ENCODE assay signal across 12 cellular contexts in the genomic region with DNA sequence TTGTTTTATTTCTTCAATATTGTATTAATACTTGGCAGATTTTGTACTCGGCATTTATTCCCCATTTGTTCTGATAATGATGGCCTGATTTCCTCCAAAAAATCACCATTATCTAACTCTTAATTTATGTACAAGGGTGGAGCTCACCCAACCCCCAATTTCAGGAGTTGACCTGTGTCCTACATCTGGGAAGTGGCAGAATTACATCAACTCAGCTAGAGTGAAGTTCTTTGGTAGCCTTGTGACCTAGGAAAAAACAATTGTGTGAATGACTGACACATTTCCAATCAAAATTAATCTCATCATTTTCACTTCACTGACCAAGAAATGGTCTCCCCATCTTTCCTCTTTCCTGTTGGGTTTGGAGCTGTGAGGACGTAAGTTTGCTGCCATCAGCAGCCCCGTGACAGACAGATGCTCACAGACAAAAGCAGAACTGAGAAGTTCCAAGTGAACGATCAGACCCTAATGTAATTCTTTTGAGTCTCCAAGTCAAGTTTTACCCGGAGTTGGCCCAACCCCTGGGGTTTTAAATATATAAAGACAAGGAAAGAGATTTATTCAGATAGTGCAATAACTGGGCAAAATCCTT. TPM values are rescaled to one million over a fixed set of nuclear protein-coding genes. Genes with fewer than 3 reads are reported as not detected.
A peak's percentile ranks its signal among the peaks of the same experiment; 100 is the strongest.
DNase-seq lines count a peak whose midpoint lies in the region; ATAC-seq and TF ChIP-seq lines count a peak whose summit lies in the region.
"Had no signal": no experiment of that assay in that cellular context is flagged by ENCODE, and none has a peak within 500 bp of the region (broad histone marks: within the 10 kb centered on the region; RNA-seq: fewer than 3 reads in every experiment).

No MANE protein-coding gene starts in this region.

- H3K4me1 Mint-ChIP-seq in T-helper 17 cell (no peaks in the 10 kb centered on the region), type B pancreatic cell (ENCODE audit: unreplicated experiment) (no peaks in the 10 kb centered on the region)
- peaks cover 31 to 54% of the 10 kb centered on the region in 2 donors for H3K4me1 Mint-ChIP-seq in stimulated activated naive B cell treated with anti-CD40 and anti-IgM and Interleukin-4, amounts not matched to agents 10 μg/mL and 1 μg/mL and 100 μg/mL, for 72 hours

- H3K27me3 Mint-ChIP-seq in T-helper 17 cell (peaks cover 33% of the 10 kb centered on the region), type B pancreatic cell (no peaks in the 10 kb centered on the region)
- no peaks in the 10 kb centered on the region for H3K27me3 Mint-ChIP-seq in stimulated activated naive B cell treated with anti-CD40 and anti-IgM and Interleukin-4, amounts not matched to agents 10 μg/mL and 1 μg/mL and 100 μg/mL, for 72 hours

- peaks cover 2% of the 10 kb centered on the region for H3K36me3 Mint-ChIP-seq in T-helper 17 cell (ENCODE audit: low read depth)
- H3K36me3 Mint-ChIP-seq in stimulated activated naive B cell treated with anti-CD40 and anti-IgM and Interleukin-4, amounts not matched to agents 10 μg/mL and 1 μg/mL and 100 μg/mL, for 72 hours, result peaks cover 0 to 6% of the 10 kb centered on the region in 2 donors
- no peaks in the 10 kb centered on the region for H3K36me3 Mint-ChIP-seq in type B pancreatic cell

- DNase-seq in T-helper 17 cell (no peak), NCI-H1092 (lab: John Stamatoyannopoulos, UW) (no peak), ureter (ENCODE audit: low spot score) (no peak), type B pancreatic cell (ENCODE audit: extremely low spot score, unreplicated experiment) (no peak)
- peak; percentile 52 for DNase-seq in stimulated activated naive B cell treated with anti-CD40 and anti-IgM and Interleukin-4, amounts not matched to agents 10 μg/mL and 1 μg/mL and 100 μg/mL, for 72 hours
- DNase-seq: activated T-cell treated with anti-CD3 and anti-CD28 coated beads for 4 hours, GF-D8, NCI-H187 treated with DMSO at 0.1 percent for 48 hours had no signal

- H3K9me3 Mint-ChIP-seq in stimulated activated naive B cell treated with anti-CD40 and anti-IgM and Interleukin-4, amounts not matched to agents 10 μg/mL and 1 μg/mL and 100 μg/mL, for 72 hours, result no peaks in the 10 kb centered on the region
- no peaks in the 10 kb centered on the region for H3K9me3 Mint-ChIP-seq in type B pancreatic cell

- H3K9me3 ChIP-seq in T-helper 17 cell (ENCODE audit: control insufficient read depth, low read length, poor library complexity, severe bottlenecking), result no peaks in the 10 kb centered on the region
- H3K9me3 ChIP-seq: neutrophil had no signal

- TF ChIP-seq CTCF in type B pancreatic cell (conservative IDR thresholded peaks at IDR 0.05), result no peak

- H3K4me3 Mint-ChIP-seq in T-helper 17 cell (no peak overlapping the region), type B pancreatic cell (no peak overlapping the region)
- H3K4me3 Mint-ChIP-seq in stimulated activated naive B cell treated with anti-CD40 and anti-IgM and Interleukin-4, amounts not matched to agents 10 μg/mL and 1 μg/mL and 100 μg/mL, for 72 hours, result peak overlapping the region; percentile 7 to 34

- peak; percentile 81 for ATAC-seq in GM19043 (IDR thresholded peaks at IDR 0.05; ENCODE audit: low read depth, unreplicated experiment)
- ATAC-seq in HG02852 (IDR thresholded peaks at IDR 0.05; ENCODE audit: unreplicated experiment), result peak; percentile 69
- ATAC-seq in T-helper 17 cell, result peak; percentile 35
- ATAC-seq in stimulated activated naive B cell treated with anti-CD40 and anti-IgM and Interleukin-4, amounts not matched to agents 10 μg/mL and 1 μg/mL and 100 μg/mL, for 72 hours (replicated peaks), result peak; percentile 78
- no peak for ATAC-seq in GM21390 (IDR thresholded peaks at IDR 0.05; ENCODE audit: unreplicated experiment)

- no peak overlapping the region for H3K27ac Mint-ChIP-seq in T-helper 17 cell
- H3K27ac Mint-ChIP-seq in stimulated activated naive B cell treated with anti-CD40 and anti-IgM and Interleukin-4, amounts not matched to agents 10 μg/mL and 1 μg/mL and 100 μg/mL, for 72 hours, result peak overlapping the region; percentile 85
- no peak overlapping the region for H3K27ac Mint-ChIP-seq in type B pancreatic cell

RNA-seq across cellular contexts. Expression of gene MS4A6E, which starts 16.6 kb away (rescaled TPM):
- total RNA-seq in T-helper 17 cell, result not detected
- not detected for total RNA-seq in ureter
- not detected in 2 replicates for total RNA-seq in type B pancreatic cell (ENCODE audit: low replicate concordance)

RNA-seq across cellular contexts. Expression of gene MS4A4A, which starts 30.0 kb away (rescaled TPM):
- total RNA-seq in T-helper 17 cell (under 1 TPM in 1 of 2 donors, not detected in 1; 0.50 TPM), ureter (8.4 TPM), type B pancreatic cell (ENCODE audit: low replicate concordance) (not detected in 2 replicates)

Comparison
In these comparisons a context has a peak if more than half of its experiments do, and no peak if none do; other contexts are left out.
1. H3K4me3 Mint-ChIP-seq: peak in stimulated activated naive B cell treated with anti-CD40 and anti-IgM and Interleukin-4, amounts not matched to agents 10 μg/mL and 1 μg/mL and 100 μg/mL, for 72 hours (2 of 2); none in T-helper 17 cell (single experiment) and type B pancreatic cell (single experiment).